Comparison of ENCODE assay signal across 9 cellular contexts in genomic region chr4:122930877-122931276, GRCh38. TPM values are rescaled to one million over a fixed set of nuclear protein-coding genes. Genes with fewer than 3 reads are reported as not detected.
DNase-seq lines count a peak whose midpoint lies in the region; ATAC-seq and TF ChIP-seq lines count a peak whose summit lies in the region.
"Had no signal": no experiment of that assay in that cellular context is flagged by ENCODE, and none has a peak within 500 bp of the region (broad histone marks: within the 10 kb centered on the region; RNA-seq: fewer than 3 reads in every experiment).

No MANE protein-coding gene starts in this region.

- CTCF ChIA-PET in mammary epithelial cell (lab: Charles Lee; ENCODE audit: low non-redundant PET) = interaction anchor here (0.7 kb wide), 2 partner anchors 28 to 589 kb away, joined by 3 to 5 read pairs; no protein-coding TSS in a partner anchor
- CTCF ChIA-PET in CD8-positive, alpha-beta memory T cell (lab: Charles Lee) = interaction anchor here (0.8 to 4.0 kb wide), 11 partner anchors 10 to 1030 kb away, joined by 3 to 23 read pairs (median 3); partner anchors contain the start of gene BBS12

- no TSS peak for BruUV-seq in mammary epithelial cell (replicated peaks; lab: Mats Ljungman, UMichigan)

- H3K4me1 Mint-ChIP-seq in CD8-positive, alpha-beta memory T cell = peaks cover 3 to 13% (median 5%) of the 10 kb centered on the region in 3 donors

- DNase-seq in COLO829 (ENCODE audit: low spot score) (peak; percentile 35), mammary epithelial cell (no peak), mucosa of descending colon (no peak), T-helper 9 cell (no peak), right cardiac atrium (no peak)
- DNase-seq in effector CD4-positive, alpha-beta T cell = no peak
- DNase-seq in CD8-positive, alpha-beta memory T cell = no peak

- H3K27ac Mint-ChIP-seq in CD8-positive, alpha-beta memory T cell = no peak overlapping the region

- H3K36me3 ChIP-seq in mammary epithelial cell (ENCODE audit: insufficient read depth, low read length) (peaks cover 23% of the 10 kb centered on the region), mucosa of descending colon (ENCODE audit: low read depth) (no peaks in the 10 kb centered on the region)
- H3K36me3 ChIP-seq in CD8-positive, alpha-beta memory T cell (ENCODE audit: insufficient read depth, low read length) = peaks cover 3% of the 10 kb centered on the region

- intact Hi-C loops in mammary epithelial cell (cut with micrococcal nuclease) = loop anchor here (2.0 kb wide), 1 partner anchor 328 kb away; no protein-coding TSS in a partner anchor
- intact Hi-C loops in mucosa of descending colon (cut with DNase I, micrococcal nuclease) = no loop called here
- intact Hi-C loops in right cardiac atrium (cut with DNase I) = no loop called here

- H3K9ac ChIP-seq in mammary epithelial cell (ENCODE audit: insufficient read depth, low read length) = no peak overlapping the region

- dilution Hi-C loops in mammary epithelial cell (cut with HindIII; ENCODE audit: low sequenced_read_pairs) = no loop called here

- ATAC-seq in mucosa of descending colon (no peak), right cardiac atrium (no peak)

- no peaks in the 10 kb centered on the region for H3K9me3 Mint-ChIP-seq in CD8-positive, alpha-beta memory T cell

- H3K4me2 ChIP-seq in mammary epithelial cell (ENCODE audit: insufficient read depth, low read depth, low read length) = no peak overlapping the region

- H3K27me3 ChIP-seq in mammary epithelial cell (ENCODE audit: insufficient read depth, low read length) (no peaks in the 10 kb centered on the region), right cardiac atrium (ENCODE audit: control insufficient read depth, insufficient read depth) (no peaks in the 10 kb centered on the region)
- H3K27me3 ChIP-seq in CD8-positive, alpha-beta memory T cell (ENCODE audit: insufficient read depth, low read length, poor library complexity, severe bottlenecking) = no peaks in the 10 kb centered on the region
- H3K27me3 ChIP-seq: SJSA1 had no signal

- peaks cover 0 to 62% (median 17%) of the 10 kb centered on the region in 3 donors for H3K36me3 Mint-ChIP-seq in CD8-positive, alpha-beta memory T cell

- in situ Hi-C loops in mammary epithelial cell (cut with MboI; ENCODE audit: low sequenced_read_pairs in 2 of 2) = no loop called here

- no peaks in the 10 kb centered on the region for H3K4me1 ChIP-seq in mammary epithelial cell (ENCODE audit: insufficient read depth, low read length)
- H3K4me1 ChIP-seq in mucosa of descending colon (ENCODE audit: low read depth) = no peaks in the 10 kb centered on the region
- H3K4me1 ChIP-seq in CD8-positive, alpha-beta memory T cell (ENCODE audit: insufficient read depth, low read length) = no peaks in the 10 kb centered on the region
- H3K4me1 ChIP-seq in right cardiac atrium (ENCODE audit: control insufficient read depth, insufficient read depth, low read length) = no peaks in the 10 kb centered on the region
- H3K4me1 ChIP-seq: SJSA1 had no signal

- POLR2A ChIA-PET in CD8-positive, alpha-beta memory T cell (lab: Charles Lee) = no interaction called here

- H3K4me3 ChIP-seq in mammary epithelial cell (replicated peaks in 1 of 3; ENCODE audit: insufficient read depth in 1 of 3, low read depth in 2 of 3, low read length in 3 of 3) (no peak overlapping the region), mucosa of descending colon (no peak overlapping the region), right cardiac atrium (ENCODE audit: low read length) (no peak overlapping the region)
- no peak overlapping the region for H3K4me3 ChIP-seq in CD8-positive, alpha-beta memory T cell (ENCODE audit: low read length)
- H3K4me3 ChIP-seq: SJSA1 had no signal

- H3K27me3 Mint-ChIP-seq in CD8-positive, alpha-beta memory T cell = no peaks in the 10 kb centered on the region

- no peaks in the 10 kb centered on the region for H4K20me1 ChIP-seq in mammary epithelial cell (ENCODE audit: insufficient read depth, low read length)

- TF ChIP-seq CTCF in LNCAP (IDR thresholded peaks at IDR 0.05) (peak; percentile 42; the same call in 1 of the 2 replicates), mammary epithelial cell (conservative IDR thresholded peaks at IDR 0.05 in 1 of 2, IDR thresholded peaks at IDR 0.05 in 1 of 2; ENCODE audit: extremely low read depth in 1 of 2, insufficient read depth in 1 of 2, low read depth in 1 of 2, low read length in 2 of 2) (peak; percentile 43 to 49), mucosa of descending colon (IDR thresholded peaks at IDR 0.05) (peak; percentile 13)

- H3K9me3 ChIP-seq in mammary epithelial cell (replicated peaks; ENCODE audit: insufficient read depth, low read length) = no peaks in the 10 kb centered on the region
- H3K9me3 ChIP-seq in mucosa of descending colon = no peaks in the 10 kb centered on the region
- H3K9me3 ChIP-seq in CD8-positive, alpha-beta memory T cell (ENCODE audit: low read length) = no peaks in the 10 kb centered on the region
- no peaks in the 10 kb centered on the region for H3K9me3 ChIP-seq in right cardiac atrium (ENCODE audit: control insufficient read depth, low read length)
- H3K9me3 ChIP-seq: SJSA1 had no signal

- H3K27ac ChIP-seq in mammary epithelial cell (ENCODE audit: insufficient read depth, low read depth, low read length) (no peak overlapping the region), right cardiac atrium (ENCODE audit: low read length) (no peak overlapping the region)
- no peak overlapping the region for H3K27ac ChIP-seq in CD8-positive, alpha-beta memory T cell (ENCODE audit: low read depth, low read length)
- H3K27ac ChIP-seq: SJSA1 had no signal

- no peak overlapping the region for H3K4me3 Mint-ChIP-seq in CD8-positive, alpha-beta memory T cell

- no peak overlapping the region for H2AFZ ChIP-seq in mammary epithelial cell (ENCODE audit: low read depth, low read length)

- peaks cover 18% of the 10 kb centered on the region for H3K79me2 ChIP-seq in mammary epithelial cell (ENCODE audit: insufficient read depth, low read length)

RNA-seq across cellular contexts. Expression of gene NUDT6, which starts 8.5 kb away (rescaled TPM):
- 1 to 10 TPM; 4.2 to 7.4 TPM for total RNA-seq in mammary epithelial cell
- 7.0 TPM for polyA plus RNA-seq in mammary epithelial cell
- not detected for polyA minus RNA-seq in mammary epithelial cell
- 10 to 100 TPM in 1 of 3 donors, 1 to 10 TPM in 2; 5.3 to 11.2 (median 5.6) TPM for total RNA-seq in mucosa of descending colon
- total RNA-seq in CD8-positive, alpha-beta memory T cell = 1 to 10 TPM; 4.3 to 5.5 TPM
- polyA plus RNA-seq in CD8-positive, alpha-beta memory T cell = 1.6 TPM
- 10 to 100 TPM in 3 of 4 donors, 1 to 10 TPM in 1; 8.0 to 12.7 (median 11.2) TPM for total RNA-seq in right cardiac atrium
- polyA plus RNA-seq in right cardiac atrium = 18.0 TPM
